ENCODE assay signal across 8 cellular contexts in the genomic region with DNA sequence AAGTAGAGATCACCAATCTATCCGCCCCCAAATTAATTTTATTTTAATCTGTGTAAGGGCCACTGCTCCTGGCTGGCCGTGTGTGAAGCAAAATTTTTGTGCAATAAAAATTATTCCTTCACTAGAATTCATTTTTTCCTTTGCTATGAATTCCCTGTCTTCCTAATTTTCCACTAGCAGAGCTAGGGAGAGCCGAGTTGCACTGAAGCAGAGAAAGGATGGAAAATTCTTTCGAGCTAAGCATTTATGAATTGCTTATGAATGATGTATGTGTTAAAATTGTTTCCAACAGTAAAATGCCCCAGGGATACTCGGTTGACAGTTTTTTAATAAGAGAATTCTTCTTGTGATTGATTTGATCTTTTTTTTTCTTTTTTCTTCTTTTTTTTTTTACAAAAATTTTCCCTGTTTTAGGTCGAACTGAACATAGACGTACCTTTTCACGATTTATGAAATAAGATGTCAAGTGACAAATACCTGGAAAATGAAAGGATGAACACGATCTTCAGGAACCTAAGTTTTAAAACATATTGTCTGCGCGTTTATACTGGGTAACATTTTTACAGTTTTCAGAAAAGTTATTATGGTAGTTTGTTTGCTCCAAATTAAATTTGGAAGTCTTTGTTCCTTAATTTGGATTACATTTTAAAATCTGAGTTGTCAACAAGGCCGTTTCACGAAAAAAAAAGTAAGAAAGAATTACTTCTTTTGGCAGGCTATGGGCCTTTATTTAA.
A peak's percentile ranks its signal among the peaks of the same experiment; 100 is the strongest.
DNase-seq lines count a peak whose midpoint lies in the region; ATAC-seq and TF ChIP-seq lines count a peak whose summit lies in the region.

No MANE protein-coding gene starts in this region.

- H3K36me3 Mint-ChIP-seq in Calu3 (ENCODE audit: insufficient read depth, unreplicated experiment) (peaks cover 14% of the 10 kb centered on the region), mesothelial cell of epicardium (no peaks in the 10 kb centered on the region)
- peaks cover 2% of the 10 kb centered on the region for H3K36me3 Mint-ChIP-seq in activated CD4-positive, alpha-beta memory T cell treated with anti-CD3 and anti-CD28 coated beads, Interleukin-2, amount 10 ng/mL, durations not matched to agents 7 days and 5 days (ENCODE audit: low read depth)

- no peak for TF ChIP-seq POLR2A in prostate gland (IDR thresholded peaks at IDR 0.05)

- H3K4me3 Mint-ChIP-seq in Calu3 (ENCODE audit: low read depth, unreplicated experiment) (peak overlapping the region; percentile 68), mesothelial cell of epicardium (peak overlapping the region; percentile 53)
- H3K4me3 Mint-ChIP-seq in activated CD4-positive, alpha-beta memory T cell treated with anti-CD3 and anti-CD28 coated beads, Interleukin-2, amount 10 ng/mL, durations not matched to agents 7 days and 5 days: peak overlapping the region; percentile 67

- CTCF ChIA-PET in Calu3 (lab: Charles Lee): interaction anchor here (0.9 to 2.6 kb wide), 5 partner anchors 11 to 769 kb away, joined by 3 to 15 read pairs (median 6); no protein-coding TSS in a partner anchor
- CTCF ChIA-PET in activated CD4-positive, alpha-beta memory T cell treated with anti-CD3 and anti-CD28 coated beads, Interleukin-2, amount 10 ng/mL, durations not matched to agents 7 days and 5 days (lab: Charles Lee): interaction anchor here (1.0 to 1.9 kb wide), 7 partner anchors 9 to 1298 kb away, joined by 3 to 23 read pairs (median 6); no protein-coding TSS in a partner anchor

- H3K9me3 ChIP-seq in HUES6 (ENCODE audit: control insufficient read depth, insufficient read depth, low read depth, low read length) (no peaks in the 10 kb centered on the region), prostate gland (no peaks in the 10 kb centered on the region), upper lobe of right lung (no peaks in the 10 kb centered on the region)

- no peak for TF ChIP-seq CTCF in Calu3 (IDR thresholded peaks at IDR 0.05; ENCODE audit: unreplicated experiment)
- no peak for TF ChIP-seq CTCF in mesothelial cell of epicardium (IDR thresholded peaks at IDR 0.05; ENCODE audit: unreplicated experiment)
- no peak for TF ChIP-seq CTCF in prostate gland (IDR thresholded peaks at IDR 0.05)
- no peak for TF ChIP-seq CTCF in upper lobe of right lung (IDR thresholded peaks at IDR 0.05)

- H3K4me1 ChIP-seq in HUES6 (ENCODE audit: control insufficient read depth, insufficient read depth, low read length): peaks cover 58% of the 10 kb centered on the region
- H3K4me1 ChIP-seq in prostate gland (replicated peaks): no peaks in the 10 kb centered on the region
- no peaks in the 10 kb centered on the region for H3K4me1 ChIP-seq in upper lobe of right lung

- peak overlapping the region; percentile 32 for H3K9ac ChIP-seq in HUES6 (ENCODE audit: low read length)

- 17% methylated on average over 13 of the region's 13 CpGs for WGBS in prostate gland

- H3K4me1 Mint-ChIP-seq in Calu3 (ENCODE audit: low read depth, unreplicated experiment) (no peaks in the 10 kb centered on the region), mesothelial cell of epicardium (peaks cover 27% of the 10 kb centered on the region)
- peaks cover 45% of the 10 kb centered on the region for H3K4me1 Mint-ChIP-seq in activated CD4-positive, alpha-beta memory T cell treated with anti-CD3 and anti-CD28 coated beads, Interleukin-2, amount 10 ng/mL, durations not matched to agents 7 days and 5 days

- no peaks in the 10 kb centered on the region for H3K36me3 ChIP-seq in HUES6 (ENCODE audit: control insufficient read depth, insufficient read depth, low read length)
- H3K36me3 ChIP-seq in prostate gland: no peaks in the 10 kb centered on the region
- H3K36me3 ChIP-seq in upper lobe of right lung: no peaks in the 10 kb centered on the region

- H3K27me3 ChIP-seq in HUES6 (ENCODE audit: control insufficient read depth, insufficient read depth, low read length) (peaks cover 52% of the 10 kb centered on the region), prostate gland (replicated peaks; ENCODE audit: insufficient read depth) (peaks cover 47% of the 10 kb centered on the region), upper lobe of right lung (peaks cover 100% of the 10 kb centered on the region)

- peak overlapping the region; percentile 17; the same call in 1 of the 2 replicates for H3K4me3 ChIP-seq in HUES6 (ENCODE audit: low read depth, low read length)
- no peak overlapping the region for H3K4me3 ChIP-seq in prostate gland
- H3K4me3 ChIP-seq in upper lobe of right lung: no peak overlapping the region

- ATAC-seq in upper lobe of right lung: no peak

- intact Hi-C loops in Calu3 (cut with micrococcal nuclease; ENCODE audit: unreplicated experiment) (no loop called here), prostate gland (cut with DNase I) (loop anchor here (10.0 kb wide), 2 partner anchors 512 to 1292 kb away; a partner anchor contains a TSS), upper lobe of right lung (cut with DNase I) (loop anchor here (10.0 kb wide), 1 partner anchor 1302 kb away; a partner anchor contains a TSS)

- H3K27ac Mint-ChIP-seq in Calu3 (ENCODE audit: unreplicated experiment) (peak overlapping the region; percentile 82), mesothelial cell of epicardium (peak overlapping the region; percentile 90)
- no peak overlapping the region for H3K27ac Mint-ChIP-seq in activated CD4-positive, alpha-beta memory T cell treated with anti-CD3 and anti-CD28 coated beads, Interleukin-2, amount 10 ng/mL, durations not matched to agents 7 days and 5 days

- POLR2A ChIA-PET in activated CD4-positive, alpha-beta memory T cell treated with anti-CD3 and anti-CD28 coated beads, Interleukin-2, amount 10 ng/mL, durations not matched to agents 7 days and 5 days (lab: Charles Lee): interaction anchor here (1.2 kb wide), 1 partner anchor 337 kb away, joined by 4 read pairs; a partner anchor contains a TSS

- peak overlapping the region; percentile 22; the same call in 1 of the 2 replicates for H3K27ac ChIP-seq in HUES6 (ENCODE audit: low read depth, low read length)
- H3K27ac ChIP-seq in prostate gland: no peak overlapping the region
- no peak overlapping the region for H3K27ac ChIP-seq in upper lobe of right lung

- BruUV-seq in Calu3 (replicated peaks; lab: Mats Ljungman, UMichigan): no TSS peak

- H3K27me3 Mint-ChIP-seq in Calu3 (ENCODE audit: unreplicated experiment) (peaks cover 55% of the 10 kb centered on the region), mesothelial cell of epicardium (ENCODE audit: low read depth) (peaks cover 41% of the 10 kb centered on the region)
- H3K27me3 Mint-ChIP-seq in activated CD4-positive, alpha-beta memory T cell treated with anti-CD3 and anti-CD28 coated beads, Interleukin-2, amount 10 ng/mL, durations not matched to agents 7 days and 5 days: peaks cover 77% of the 10 kb centered on the region

- H3K9me3 Mint-ChIP-seq in Calu3 (ENCODE audit: low read depth, unreplicated experiment) (no peaks in the 10 kb centered on the region), mesothelial cell of epicardium (no peaks in the 10 kb centered on the region)
- H3K9me3 Mint-ChIP-seq in activated CD4-positive, alpha-beta memory T cell treated with anti-CD3 and anti-CD28 coated beads, Interleukin-2, amount 10 ng/mL, durations not matched to agents 7 days and 5 days: no peaks in the 10 kb centered on the region

- no peak for DNase-seq in Calu3
- DNase-seq in activated CD4-positive, alpha-beta memory T cell treated with anti-CD3 and anti-CD28 coated beads, Interleukin-2, amount 10 ng/mL, durations not matched to agents 7 days and 5 days: no peak
- no peak for DNase-seq in mesothelial cell of epicardium (ENCODE audit: low spot score in 2 of 2, unreplicated experiment in 2 of 2)
- DNase-seq in NCI-H2196 (lab: John Stamatoyannopoulos, UW; ENCODE audit: unreplicated experiment): no peak
- DNase-seq in prostate gland (ENCODE audit: low spot score): no peak
- no peak for DNase-seq in upper lobe of right lung
- no peak for DNase-seq in activated gamma-delta T cell treated with Interleukin-2 at 50 U/mL for 16 hours
